Comparison of ENCODE assay signal across 19 cellular contexts in genomic region chr7:111014074-111014473, GRCh38.
A peak's percentile ranks its signal among the peaks of the same experiment; 100 is the strongest.
DNase-seq lines count a peak whose midpoint lies in the region; ATAC-seq, FAIRE-seq and TF ChIP-seq lines count a peak whose summit lies in the region.
"Had no signal": no experiment of that assay in that cellular context is flagged by ENCODE, and none has a peak within 500 bp of the region (broad histone marks: within the 10 kb centered on the region; RNA-seq: fewer than 3 reads in every experiment).

No MANE protein-coding gene starts in this region.

- peak overlapping the region; percentile 81 for H3K27ac Mint-ChIP-seq in activated CD4-positive, alpha-beta T cell treated with anti-CD3 and anti-CD28 coated beads for 36 hours
- H3K27ac Mint-ChIP-seq in CD8-positive, alpha-beta T cell, result peak overlapping the region; percentile 86
- H3K27ac Mint-ChIP-seq in activated T-helper 1 cell treated with anti-CD3 and anti-CD28 coated beads, Interleukin-12 subunit alpha, Interleukin-12 subunit beta, Interleukin-2, Interleukin-4 antibody, amounts not matched to agents 30 ng/mL and 10 ng/mL and 1 ng/mL, durations not matched to agents 14 hours and 24 hours and 36 hours, result peak overlapping the region; percentile 86

- H3K4me3 Mint-ChIP-seq in activated CD4-positive, alpha-beta T cell treated with anti-CD3 and anti-CD28 coated beads for 36 hours, result peak overlapping the region; percentile 6
- no peak overlapping the region for H3K4me3 Mint-ChIP-seq in CD8-positive, alpha-beta T cell
- no peak overlapping the region for H3K4me3 Mint-ChIP-seq in activated T-helper 1 cell treated with anti-CD3 and anti-CD28 coated beads, Interleukin-12 subunit alpha, Interleukin-12 subunit beta, Interleukin-2, Interleukin-4 antibody, amounts not matched to agents 30 ng/mL and 10 ng/mL and 1 ng/mL, durations not matched to agents 14 hours and 24 hours and 36 hours

- no peaks in the 10 kb centered on the region for H3K27me3 ChIP-seq in CD8-positive, alpha-beta T cell (ENCODE audit: insufficient read depth, low read length)
- H3K27me3 ChIP-seq in left lung, result no peaks in the 10 kb centered on the region
- H3K27me3 ChIP-seq: BLaER1 treated with 17β-estradiol and CSF1 and Interleukin-3, amounts not matched to agents 10 nM and 100 nM; cardiac muscle cell; MG63; SJSA1 had no signal

- H3K4me3 ChIP-seq in CD8-positive, alpha-beta T cell (ENCODE audit: low read depth, low read length), result peak overlapping the region; percentile 13
- no peak overlapping the region for H3K4me3 ChIP-seq in left lung
- H3K4me3 ChIP-seq: BLaER1 treated with 17β-estradiol and CSF1 and Interleukin-3, amounts not matched to agents 10 nM and 100 nM; cardiac muscle cell; MG63; SJSA1; skin epidermis had no signal

- no peak for TF ChIP-seq CTCF in CD8-positive, alpha-beta T cell (IDR thresholded peaks at IDR 0.05)
- no peak for TF ChIP-seq CTCF in left lung (IDR thresholded peaks at IDR 0.05)

- H3K4me1 Mint-ChIP-seq in activated CD4-positive, alpha-beta T cell treated with anti-CD3 and anti-CD28 coated beads for 36 hours, result peaks cover 78% of the 10 kb centered on the region
- peaks cover 82% of the 10 kb centered on the region for H3K4me1 Mint-ChIP-seq in CD8-positive, alpha-beta T cell (ENCODE audit: low read depth)
- peaks cover 81% of the 10 kb centered on the region for H3K4me1 Mint-ChIP-seq in activated T-helper 1 cell treated with anti-CD3 and anti-CD28 coated beads, Interleukin-12 subunit alpha, Interleukin-12 subunit beta, Interleukin-2, Interleukin-4 antibody, amounts not matched to agents 30 ng/mL and 10 ng/mL and 1 ng/mL, durations not matched to agents 14 hours and 24 hours and 36 hours (ENCODE audit: low read depth)

- CTCF ChIA-PET in activated CD4-positive, alpha-beta T cell treated with anti-CD3 and anti-CD28 coated beads for 36 hours (lab: Charles Lee), result interaction anchor here (0.7 to 1.1 kb wide), 3 partner anchors 10 to 16 kb away, joined by 3 read pairs; no protein-coding TSS in a partner anchor
- CTCF ChIA-PET in CD8-positive, alpha-beta T cell (lab: Charles Lee), result interaction anchor here (1.7 kb wide), 1 partner anchor 7 kb away, joined by 7 read pairs; no protein-coding TSS in a partner anchor

- no peak for ATAC-seq in activated CD4-positive, alpha-beta T cell treated with anti-CD3 and anti-CD28 coated beads for 36 hours
- no peak for ATAC-seq in CD8-positive, alpha-beta T cell
- ATAC-seq in left lung (peak; percentile 71), GM18519 (IDR thresholded peaks at IDR 0.05; ENCODE audit: low FRiP score, unreplicated experiment) (no peak), HG03565 (IDR thresholded peaks at IDR 0.05; ENCODE audit: unreplicated experiment) (no peak)

- H3K9me3 Mint-ChIP-seq in activated CD4-positive, alpha-beta T cell treated with anti-CD3 and anti-CD28 coated beads for 36 hours (ENCODE audit: low read depth), result no peaks in the 10 kb centered on the region
- peaks cover 2% of the 10 kb centered on the region for H3K9me3 Mint-ChIP-seq in CD8-positive, alpha-beta T cell
- no peaks in the 10 kb centered on the region for H3K9me3 Mint-ChIP-seq in activated T-helper 1 cell treated with anti-CD3 and anti-CD28 coated beads, Interleukin-12 subunit alpha, Interleukin-12 subunit beta, Interleukin-2, Interleukin-4 antibody, amounts not matched to agents 30 ng/mL and 10 ng/mL and 1 ng/mL, durations not matched to agents 14 hours and 24 hours and 36 hours

- intact Hi-C loops in activated CD4-positive, alpha-beta T cell treated with anti-CD3 and anti-CD28 coated beads for 36 hours (cut with DNase I, micrococcal nuclease), result loop anchor here (5.0 kb wide), 2 partner anchors 37 to 548 kb away; partner anchors contain the start of gene IMMP2L (in 1 of the 2)
- intact Hi-C loops in CD8-positive, alpha-beta T cell (cut with DNase I, micrococcal nuclease), result loop anchor here in 1 of 2 experiments (5.0 kb wide), 1 partner anchor 68 kb away; no protein-coding TSS in a partner anchor
- intact Hi-C loops in activated T-helper 1 cell treated with anti-CD3 and anti-CD28 coated beads, Interleukin-12 subunit alpha, Interleukin-12 subunit beta, Interleukin-2, Interleukin-4 antibody, amounts not matched to agents 30 ng/mL and 10 ng/mL and 1 ng/mL, durations not matched to agents 14 hours and 24 hours and 36 hours (cut with micrococcal nuclease), result loop anchor here (5.0 to 10.0 kb wide), 2 partner anchors 221 to 548 kb away; partner anchors contain the start of gene IMMP2L
- intact Hi-C loops in left lung (cut with DNase I), result no loop called here

- DNase-seq in activated CD4-positive, alpha-beta T cell treated with anti-CD3 and anti-CD28 coated beads for 36 hours, result peak; percentile 50
- DNase-seq in activated CD4-positive, alpha-beta T cell treated with anti-CD3 and anti-CD28 coated beads for 4 hours, result no peak
- no peak for DNase-seq in CD8-positive, alpha-beta T cell
- DNase-seq in activated T-helper 1 cell treated with anti-CD3 and anti-CD28 coated beads, Interleukin-12 subunit alpha, Interleukin-12 subunit beta, Interleukin-2, Interleukin-4 antibody, amounts not matched to agents 30 ng/mL and 10 ng/mL and 1 ng/mL, durations not matched to agents 14 hours and 24 hours and 36 hours (ENCODE audit: low spot score), result no peak
- DNase-seq in left lung (peak; percentile 13 to 51), RCC 7860 (ENCODE audit: low spot score) (no peak)
- DNase-seq: 8988T, activated gamma-delta T cell treated with Interleukin-2 at 50 U/mL for 16 hours, left cardiac atrium, MG63, NCI-H187, NCI-H524 had no signal

- peaks cover 83% of the 10 kb centered on the region for H3K4me1 ChIP-seq in CD8-positive, alpha-beta T cell (ENCODE audit: insufficient read depth, low read length)
- H3K4me1 ChIP-seq in left lung, result peaks cover 0 to 17% of the 10 kb centered on the region in 2 donors
- H3K4me1 ChIP-seq: SJSA1 had no signal

- POLR2A ChIA-PET in activated CD4-positive, alpha-beta T cell treated with anti-CD3 and anti-CD28 coated beads for 36 hours (lab: Charles Lee), result interaction anchor here (0.7 kb wide), 1 partner anchor 16 kb away, joined by 6 read pairs; no protein-coding TSS in a partner anchor
- POLR2A ChIA-PET in CD8-positive, alpha-beta T cell (lab: Charles Lee), result interaction anchor here (0.9 to 4.9 kb wide), 2 partner anchors 15 to 69 kb away, joined by 3 to 22 read pairs; no protein-coding TSS in a partner anchor

- H3K27me3 Mint-ChIP-seq in activated CD4-positive, alpha-beta T cell treated with anti-CD3 and anti-CD28 coated beads for 36 hours, result no peaks in the 10 kb centered on the region
- no peaks in the 10 kb centered on the region for H3K27me3 Mint-ChIP-seq in CD8-positive, alpha-beta T cell (ENCODE audit: low read depth)
- no peaks in the 10 kb centered on the region for H3K27me3 Mint-ChIP-seq in activated T-helper 1 cell treated with anti-CD3 and anti-CD28 coated beads, Interleukin-12 subunit alpha, Interleukin-12 subunit beta, Interleukin-2, Interleukin-4 antibody, amounts not matched to agents 30 ng/mL and 10 ng/mL and 1 ng/mL, durations not matched to agents 14 hours and 24 hours and 36 hours (ENCODE audit: insufficient read depth)

- no peak for FAIRE-seq in RCC 7860 (lab: Jason Lieb, UNC)

- H3K36me3 Mint-ChIP-seq in activated CD4-positive, alpha-beta T cell treated with anti-CD3 and anti-CD28 coated beads for 36 hours (ENCODE audit: low read depth), result peaks cover 3% of the 10 kb centered on the region
- H3K36me3 Mint-ChIP-seq in CD8-positive, alpha-beta T cell, result no peaks in the 10 kb centered on the region
- H3K36me3 Mint-ChIP-seq in activated T-helper 1 cell treated with anti-CD3 and anti-CD28 coated beads, Interleukin-12 subunit alpha, Interleukin-12 subunit beta, Interleukin-2, Interleukin-4 antibody, amounts not matched to agents 30 ng/mL and 10 ng/mL and 1 ng/mL, durations not matched to agents 14 hours and 24 hours and 36 hours (ENCODE audit: low read depth), result peaks cover 3% of the 10 kb centered on the region

- peak overlapping the region; percentile 58 for H3K27ac ChIP-seq in CD8-positive, alpha-beta T cell (ENCODE audit: low read depth, low read length)
- peak overlapping the region; percentile 31 to 49 for H3K27ac ChIP-seq in left lung
- H3K27ac ChIP-seq: BLaER1 treated with 17β-estradiol and CSF1 and Interleukin-3, amounts not matched to agents 10 nM and 100 nM; cardiac muscle cell; parathyroid adenoma; SJSA1 had no signal

- no peaks in the 10 kb centered on the region for H3K36me3 ChIP-seq in CD8-positive, alpha-beta T cell (ENCODE audit: insufficient read depth, low read length)
- H3K36me3 ChIP-seq in left lung, result no peaks in the 10 kb centered on the region
- H3K36me3 ChIP-seq: BLaER1 treated with 17β-estradiol and CSF1 and Interleukin-3, amounts not matched to agents 10 nM and 100 nM; cardiac muscle cell; MG63; SJSA1 had no signal

- H3K9me3 ChIP-seq in CD8-positive, alpha-beta T cell (ENCODE audit: low read length), result no peaks in the 10 kb centered on the region
- H3K9me3 ChIP-seq in left lung, result no peaks in the 10 kb centered on the region
- H3K9me3 ChIP-seq: BLaER1 treated with 17β-estradiol and CSF1 and Interleukin-3, amounts not matched to agents 10 nM and 100 nM; MG63; SJSA1 had no signal

Comparison
In these comparisons a context has a peak if more than half of its experiments do, and no peak if none do; other contexts are left out.
1. DNase-seq: peak in activated CD4-positive, alpha-beta T cell treated with anti-CD3 and anti-CD28 coated beads for 36 hours (single experiment) and left lung (2 of 2); none in activated CD4-positive, alpha-beta T cell treated with anti-CD3 and anti-CD28 coated beads for 4 hours (0 of 2), CD8-positive, alpha-beta T cell (0 of 7), activated T-helper 1 cell treated with anti-CD3 and anti-CD28 coated beads, Interleukin-12 subunit alpha, Interleukin-12 subunit beta, Interleukin-2, Interleukin-4 antibody, amounts not matched to agents 30 ng/mL and 10 ng/mL and 1 ng/mL, durations not matched to agents 14 hours and 24 hours and 36 hours (single experiment) and RCC 7860 (single experiment).
2. intact Hi-C loops: an anchor here in activated CD4-positive, alpha-beta T cell treated with anti-CD3 and anti-CD28 coated beads for 36 hours (5.0 kb wide) and activated T-helper 1 cell treated with anti-CD3 and anti-CD28 coated beads, Interleukin-12 subunit alpha, Interleukin-12 subunit beta, Interleukin-2, Interleukin-4 antibody, amounts not matched to agents 30 ng/mL and 10 ng/mL and 1 ng/mL, durations not matched to agents 14 hours and 24 hours and 36 hours (5.0 to 10.0 kb wide); none called in left lung.
3. Peak in every context shown above with its lines, with median percentiles within 50 percentile points of each other: H3K27ac Mint-ChIP-seq.